8 cellular contexts compared by ENCODE assay signal in genomic region chr6:119270545-119270944, GRCh38.
"Had no signal": no experiment of that assay in that cellular context is flagged by ENCODE, and none has a peak within 500 bp of the region (broad histone marks: within the 10 kb centered on the region; RNA-seq: fewer than 3 reads in every experiment).

No MANE protein-coding gene starts in this region.

- FAIRE-seq: HTR-8/SVneo had no signal

- H3K4me1 ChIP-seq: HAP-1 had no signal

- H3K9ac ChIP-seq: GM23248 had no signal

- H3K4me3 ChIP-seq: GM23248, HAP-1 had no signal

- H3K36me3 ChIP-seq: HAP-1 had no signal

- H3K27me3 Mint-ChIP-seq: IgD-negative memory B cell had no signal

- ATAC-seq: HCT116 had no signal

- H2AFZ ChIP-seq: GM23248 had no signal

- H3K27ac ChIP-seq: GM23248 had no signal

- H3K27ac Mint-ChIP-seq: IgD-negative memory B cell had no signal

- DNase-seq: GM23248, GOT3, H7, KG1 had no signal
